Comparison of ENCODE assay signal across 8 cellular contexts in the genomic region with DNA sequence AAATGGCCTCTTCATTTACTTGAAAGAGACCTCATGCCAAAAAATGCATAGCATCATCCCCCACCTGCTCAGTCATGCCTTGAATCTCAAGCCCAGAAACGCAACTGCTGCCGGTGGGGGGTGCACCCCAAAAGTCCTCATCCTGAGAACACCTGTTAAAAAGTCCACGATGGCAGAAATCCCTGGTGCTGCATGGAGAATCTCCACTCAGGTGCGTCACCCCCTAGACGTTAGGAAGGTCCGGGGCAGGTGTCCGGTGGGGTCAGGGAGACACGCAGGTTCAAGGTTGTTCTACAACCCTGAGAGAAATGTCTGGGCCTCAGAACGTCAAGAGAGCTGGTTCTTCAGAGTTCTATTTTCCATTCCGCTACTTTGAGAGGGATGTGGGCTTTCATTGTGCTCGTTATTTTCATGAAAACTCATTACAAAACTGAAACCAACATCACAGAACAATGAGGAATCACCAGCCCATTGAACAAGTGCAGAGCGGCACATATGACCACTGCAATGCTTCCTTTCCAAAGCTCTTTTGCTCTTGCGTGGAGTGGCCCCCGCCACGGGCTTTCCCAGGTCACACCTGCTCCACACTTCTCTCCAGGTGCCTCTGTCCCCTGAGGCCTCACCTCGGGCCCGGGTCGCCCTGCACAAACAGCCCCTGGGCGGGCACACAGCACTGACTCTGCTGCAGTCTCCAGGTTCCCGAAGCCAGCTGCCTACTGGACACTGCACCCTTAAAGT.
A peak's percentile ranks its signal among the peaks of the same experiment; 100 is the strongest.
DNase-seq lines count a peak whose midpoint lies in the region; ATAC-seq, FAIRE-seq and TF ChIP-seq lines count a peak whose summit lies in the region.

No MANE protein-coding gene starts in this region.

- POLR2A ChIA-PET in WTC11 (lab: Charles Lee) = interaction anchor here (0.7 kb wide), 1 partner anchor 9 kb away, joined by 3 read pairs; no protein-coding TSS in a partner anchor

- peaks cover 6% of the 10 kb centered on the region for H3K27me3 Mint-ChIP-seq in WTC11 (ENCODE audit: low read depth)

- H3K27me3 ChIP-seq in effector memory CD4-positive, alpha-beta T cell (replicated peaks; ENCODE audit: control insufficient read depth, insufficient read depth, low read length, poor library complexity, severe bottlenecking) = no peaks in the 10 kb centered on the region
- H3K27me3 ChIP-seq in rectal smooth muscle tissue (ENCODE audit: control insufficient read depth, insufficient read depth, low read length) = no peaks in the 10 kb centered on the region

- H3K9me3 ChIP-seq in effector memory CD4-positive, alpha-beta T cell (ENCODE audit: control insufficient read depth, low read length) = no peaks in the 10 kb centered on the region

- H3K27ac Mint-ChIP-seq in WTC11 = no peak overlapping the region

- no peak overlapping the region for H3K4me3 Mint-ChIP-seq in WTC11

- H3K9me3 Mint-ChIP-seq in WTC11 = peaks cover 6% of the 10 kb centered on the region; the same call in 1 of the 2 replicates

- no peak overlapping the region for H3K9ac ChIP-seq in rectal smooth muscle tissue (ENCODE audit: low read length)

- no peaks in the 10 kb centered on the region for H3K36me3 ChIP-seq in effector memory CD4-positive, alpha-beta T cell (ENCODE audit: control insufficient read depth, insufficient read depth, low read length)
- H3K36me3 ChIP-seq in rectal smooth muscle tissue (ENCODE audit: control insufficient read depth, insufficient read depth, low read length) = no peaks in the 10 kb centered on the region

- ATAC-seq in GM18870 (IDR thresholded peaks at IDR 0.05; ENCODE audit: unreplicated experiment) = peak; percentile 82
- ATAC-seq in HG02759 (IDR thresholded peaks at IDR 0.05; ENCODE audit: unreplicated experiment) = peak; percentile 84
- no peak for ATAC-seq in WTC11

- H3K4me1 ChIP-seq in effector memory CD4-positive, alpha-beta T cell (ENCODE audit: control insufficient read depth, insufficient read depth, low read length, poor library complexity, severe bottlenecking) = peaks cover 22% of the 10 kb centered on the region
- peaks cover 9% of the 10 kb centered on the region for H3K4me1 ChIP-seq in rectal smooth muscle tissue (ENCODE audit: control insufficient read depth, insufficient read depth, low read length)

- peaks cover 33% of the 10 kb centered on the region for H3K4me1 Mint-ChIP-seq in WTC11

- CTCF ChIA-PET in WTC11 (lab: Charles Lee) = no interaction called here

- no peaks in the 10 kb centered on the region for H3K36me3 Mint-ChIP-seq in WTC11

- peak overlapping the region; percentile 52 for H3K27ac ChIP-seq in effector memory CD4-positive, alpha-beta T cell (ENCODE audit: insufficient read depth, low read length, poor library complexity, severe bottlenecking)
- H3K27ac ChIP-seq in rectal smooth muscle tissue (ENCODE audit: low read depth, low read length) = peak overlapping the region; percentile 27

- DNase-seq in RPMI8226 = peak; percentile 61
- DNase-seq in effector memory CD4-positive, alpha-beta T cell = no peak
- no peak for DNase-seq in EL
- DNase-seq in frontal cortex (ENCODE audit: low spot score in 2 of 2) = no peak
- DNase-seq in WTC11 (ENCODE audit: low spot score) = no peak

- no peak for FAIRE-seq in frontal cortex (lab: Jason Lieb, UNC)

- TF ChIP-seq CTCF in WTC11 (IDR thresholded peaks at IDR 0.05) = no peak

- peak overlapping the region; percentile 35 for H3K4me3 ChIP-seq in effector memory CD4-positive, alpha-beta T cell (ENCODE audit: insufficient read depth, low read depth, low read length, poor library complexity, severe bottlenecking)
- peak overlapping the region; percentile 37 for H3K4me3 ChIP-seq in rectal smooth muscle tissue (ENCODE audit: low read length)

TF ChIP-seq in WTC11, 78 proteins besides CTCF, POLR2A, EP300 and RAD21 (continues in another document):
- TF ChIP-seq FOXK1 (CRISPR knock-in tag; IDR thresholded peaks at IDR 0.05) (no peak), PRRX2 (CRISPR knock-in tag; IDR thresholded peaks at IDR 0.05) (no peak), ZNF512 (CRISPR knock-in tag; IDR thresholded peaks at IDR 0.05; ENCODE audit: borderline replicate concordance) (no peak), ZNF416 (CRISPR knock-in tag; IDR thresholded peaks at IDR 0.05) (no peak), ARID4B (CRISPR knock-in tag; IDR thresholded peaks at IDR 0.05; ENCODE audit: borderline replicate concordance) (no peak), NR3C1 (CRISPR knock-in tag; conservative IDR thresholded peaks at IDR 0.05; ENCODE audit: low read depth) (no peak), E2F4 (CRISPR knock-in tag; IDR thresholded peaks at IDR 0.05; ENCODE audit: borderline replicate concordance, low read depth) (no peak), ETV6 (CRISPR knock-in tag; IDR thresholded peaks at IDR 0.05) (no peak), SOX15 (CRISPR knock-in tag; IDR thresholded peaks at IDR 0.05) (no peak)
- TF ChIP-seq, protein P1, sequence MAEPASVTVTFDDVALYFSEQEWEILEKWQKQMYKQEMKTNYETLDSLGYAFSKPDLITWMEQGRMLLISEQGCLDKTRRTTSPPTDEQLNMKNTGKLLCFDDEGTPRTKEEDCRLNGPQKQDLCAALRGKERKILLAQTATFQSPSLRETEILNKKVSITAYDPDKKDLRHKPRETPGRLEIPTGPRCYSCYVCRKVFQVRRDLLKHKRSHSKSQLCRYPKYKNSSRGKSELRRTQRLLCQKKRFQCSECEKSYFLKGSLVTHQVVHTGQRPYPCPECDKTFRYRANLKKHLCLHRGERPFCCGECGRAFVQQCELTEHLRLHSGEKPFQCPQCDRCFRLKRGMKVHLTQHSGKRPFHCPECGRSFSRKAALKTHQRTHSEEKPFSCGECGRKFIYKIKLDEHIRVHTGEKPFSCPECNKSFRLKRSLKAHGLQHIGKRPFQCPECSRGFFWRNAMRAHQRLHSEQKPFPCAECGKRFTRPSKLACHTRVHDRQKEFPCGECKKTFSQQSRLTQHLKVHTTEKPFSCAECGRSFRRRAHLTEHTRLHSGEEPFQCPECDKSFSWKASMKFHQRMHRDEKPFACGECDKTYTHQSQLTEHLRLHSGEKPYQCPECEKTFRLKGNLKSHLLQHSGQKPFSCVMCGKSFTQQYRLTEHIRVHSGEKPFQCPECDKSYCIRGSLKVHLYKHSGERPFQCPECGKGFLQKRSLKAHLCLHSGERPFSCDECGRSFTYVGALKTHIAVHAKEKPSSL (CRISPR knock-in tag; conservative IDR thresholded peaks at IDR 0.05) = no peak
- TF ChIP-seq, protein P2, sequence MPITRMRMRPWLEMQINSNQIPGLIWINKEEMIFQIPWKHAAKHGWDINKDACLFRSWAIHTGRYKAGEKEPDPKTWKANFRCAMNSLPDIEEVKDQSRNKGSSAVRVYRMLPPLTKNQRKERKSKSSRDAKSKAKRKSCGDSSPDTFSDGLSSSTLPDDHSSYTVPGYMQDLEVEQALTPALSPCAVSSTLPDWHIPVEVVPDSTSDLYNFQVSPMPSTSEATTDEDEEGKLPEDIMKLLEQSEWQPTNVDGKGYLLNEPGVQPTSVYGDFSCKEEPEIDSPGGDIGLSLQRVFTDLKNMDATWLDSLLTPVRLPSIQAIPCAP (CRISPR knock-in tag; IDR thresholded peaks at IDR 0.05) = no peak
